Comparison of ENCODE assay signal across 9 cellular contexts in the genomic region with DNA sequence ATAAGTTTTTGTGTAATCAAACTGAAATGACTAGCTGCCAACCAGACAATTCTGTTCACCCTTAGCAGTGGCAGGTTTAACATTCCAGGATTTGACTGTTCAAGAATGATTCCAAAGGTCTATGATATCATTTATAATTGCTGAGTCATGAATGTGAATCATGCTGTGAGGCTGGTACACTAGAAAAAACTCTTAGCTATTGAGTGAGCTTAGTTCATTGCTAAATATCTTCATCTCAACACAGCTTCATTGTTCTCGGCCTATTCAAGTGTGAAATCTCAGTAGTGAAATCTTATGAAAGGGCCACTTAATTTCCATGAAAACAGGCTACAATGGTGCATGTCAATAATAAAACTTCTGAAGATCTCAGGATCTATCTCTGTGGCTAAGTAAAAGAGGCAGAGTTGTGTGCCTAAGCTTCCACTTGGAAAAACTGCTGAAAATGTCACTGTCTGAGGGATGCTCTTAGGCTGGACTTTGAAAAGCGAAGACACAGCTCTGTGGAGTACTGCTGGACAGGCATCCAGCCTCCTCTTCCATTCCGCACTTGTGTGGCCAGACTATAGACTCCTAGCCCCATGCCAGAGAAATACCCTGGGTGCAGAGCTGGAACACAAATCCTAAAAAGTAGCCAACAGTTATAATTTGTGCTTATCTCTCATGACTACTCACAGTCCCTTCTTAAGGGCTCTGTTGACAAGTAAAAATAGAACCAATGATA. TPM values are rescaled to one million over a fixed set of nuclear protein-coding genes. Genes with fewer than 3 reads are reported as not detected.
DNase-seq lines count a peak whose midpoint lies in the region; ATAC-seq lines count a peak whose summit lies in the region.
"Had no signal": no experiment of that assay in that cellular context is flagged by ENCODE, and none has a peak within 500 bp of the region (broad histone marks: within the 10 kb centered on the region; RNA-seq: fewer than 3 reads in every experiment).

No MANE protein-coding gene starts in this region.

- no peaks in the 10 kb centered on the region for H3K27me3 Mint-ChIP-seq in stimulated activated memory B cell treated with anti-CD40 and anti-IgM and Interleukin-4, amounts not matched to agents 10 μg/mL and 1 μg/mL and 100 μg/mL, for 72 hours
- H3K27me3 Mint-ChIP-seq: activated CD8-positive, alpha-beta T cell treated with anti-CD3 and anti-CD28 coated beads for 36 hours had no signal

- no peak overlapping the region for H3K27ac Mint-ChIP-seq in stimulated activated memory B cell treated with anti-CD40 and anti-IgM and Interleukin-4, amounts not matched to agents 10 μg/mL and 1 μg/mL and 100 μg/mL, for 72 hours
- H3K27ac Mint-ChIP-seq: activated CD8-positive, alpha-beta T cell treated with anti-CD3 and anti-CD28 coated beads for 36 hours had no signal

- DNase-seq in COLO829 (ENCODE audit: low spot score) (peak; percentile 79), OCI-M1 (lab: John Stamatoyannopoulos, UW) (peak; percentile 76), epidermal melanocyte (ENCODE audit: insufficient read length, low spot score) (peak; percentile 32), myocyte (ENCODE audit: low read depth) (peak; percentile 77), SIG-M5 (lab: John Stamatoyannopoulos, UW) (no peak)
- DNase-seq: activated CD8-positive, alpha-beta T cell treated with anti-CD3 and anti-CD28 coated beads for 36 hours had no signal

- ATAC-seq in HG02798 (IDR thresholded peaks at IDR 0.05; ENCODE audit: poor library complexity, unreplicated experiment), result no peak
- no peak for ATAC-seq in stimulated activated memory B cell treated with anti-CD40 and anti-IgM and Interleukin-4, amounts not matched to agents 10 μg/mL and 1 μg/mL and 100 μg/mL, for 72 hours
- no peak for ATAC-seq in HG03354 (IDR thresholded peaks at IDR 0.05; ENCODE audit: poor library complexity, severe bottlenecking, unreplicated experiment)
- ATAC-seq: activated CD8-positive, alpha-beta T cell treated with anti-CD3 and anti-CD28 coated beads for 36 hours had no signal

- no peaks in the 10 kb centered on the region for H3K9me3 Mint-ChIP-seq in stimulated activated memory B cell treated with anti-CD40 and anti-IgM and Interleukin-4, amounts not matched to agents 10 μg/mL and 1 μg/mL and 100 μg/mL, for 72 hours
- H3K9me3 Mint-ChIP-seq: activated CD8-positive, alpha-beta T cell treated with anti-CD3 and anti-CD28 coated beads for 36 hours had no signal

- no peaks in the 10 kb centered on the region for H3K4me1 Mint-ChIP-seq in stimulated activated memory B cell treated with anti-CD40 and anti-IgM and Interleukin-4, amounts not matched to agents 10 μg/mL and 1 μg/mL and 100 μg/mL, for 72 hours

- no peak overlapping the region for H3K4me3 Mint-ChIP-seq in stimulated activated memory B cell treated with anti-CD40 and anti-IgM and Interleukin-4, amounts not matched to agents 10 μg/mL and 1 μg/mL and 100 μg/mL, for 72 hours
- H3K4me3 Mint-ChIP-seq: activated CD8-positive, alpha-beta T cell treated with anti-CD3 and anti-CD28 coated beads for 36 hours had no signal

- peaks cover 13% of the 10 kb centered on the region for H3K36me3 Mint-ChIP-seq in stimulated activated memory B cell treated with anti-CD40 and anti-IgM and Interleukin-4, amounts not matched to agents 10 μg/mL and 1 μg/mL and 100 μg/mL, for 72 hours

RNA-seq across cellular contexts. Expression of a gene that starts 12.8 kb away (rescaled TPM):
- 2.9 and 3.7 TPM in 2 replicates for total RNA-seq in myocyte
- 2.5 TPM for polyA plus RNA-seq in myocyte (2012)

RNA-seq across cellular contexts. Expression of a gene that starts 35.0 kb away (rescaled TPM):
- total RNA-seq in myocyte, result 123 and 126 TPM in 2 replicates
- 118 TPM for polyA plus RNA-seq in myocyte (2012)
